1 cellular context compared by ENCODE assay signal in the genomic region with DNA sequence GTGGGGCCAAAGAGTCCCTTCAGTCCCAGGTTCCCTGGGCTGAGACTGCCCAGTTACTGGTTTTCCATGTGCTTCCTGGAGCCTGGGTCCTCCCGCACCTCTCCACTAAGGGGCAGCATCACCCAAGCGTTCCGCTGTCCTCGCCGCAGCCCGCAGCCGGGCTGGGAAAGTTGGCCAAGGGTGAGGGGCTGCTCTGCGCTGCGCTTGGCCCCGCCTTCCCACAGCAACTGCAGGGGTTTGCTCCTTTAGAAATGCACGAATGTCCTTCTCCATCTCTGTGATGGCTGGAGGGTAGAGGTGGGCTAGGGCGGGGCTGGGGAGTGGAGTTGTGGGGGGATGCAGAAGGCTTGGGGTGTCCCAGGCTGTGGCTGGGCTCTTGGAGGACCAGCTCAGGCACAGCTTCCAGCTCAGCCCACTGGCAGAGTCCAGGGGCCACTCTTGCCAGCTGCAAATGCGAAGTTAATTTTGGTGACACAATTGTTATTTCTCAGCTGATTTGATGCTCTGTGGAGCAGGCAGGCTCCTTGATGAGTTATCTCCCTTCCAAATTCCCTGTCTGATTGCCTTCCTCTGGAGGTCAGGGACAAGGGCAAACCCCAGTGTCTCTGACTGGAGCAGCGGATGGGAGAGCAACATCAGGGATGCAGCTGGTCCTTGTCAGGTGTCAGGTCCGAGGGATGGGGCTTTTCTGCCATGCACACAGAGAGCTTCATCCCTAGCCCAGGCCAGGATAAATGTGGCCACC.
TF ChIP-seq lines count a peak whose summit lies in the region.

No MANE protein-coding gene starts in this region.

TF ChIP-seq in HepG2, 621 proteins besides CTCF, POLR2A, EP300 and RAD21 (continued from another document and continues in another):
- TF ChIP-seq, protein P1, sequence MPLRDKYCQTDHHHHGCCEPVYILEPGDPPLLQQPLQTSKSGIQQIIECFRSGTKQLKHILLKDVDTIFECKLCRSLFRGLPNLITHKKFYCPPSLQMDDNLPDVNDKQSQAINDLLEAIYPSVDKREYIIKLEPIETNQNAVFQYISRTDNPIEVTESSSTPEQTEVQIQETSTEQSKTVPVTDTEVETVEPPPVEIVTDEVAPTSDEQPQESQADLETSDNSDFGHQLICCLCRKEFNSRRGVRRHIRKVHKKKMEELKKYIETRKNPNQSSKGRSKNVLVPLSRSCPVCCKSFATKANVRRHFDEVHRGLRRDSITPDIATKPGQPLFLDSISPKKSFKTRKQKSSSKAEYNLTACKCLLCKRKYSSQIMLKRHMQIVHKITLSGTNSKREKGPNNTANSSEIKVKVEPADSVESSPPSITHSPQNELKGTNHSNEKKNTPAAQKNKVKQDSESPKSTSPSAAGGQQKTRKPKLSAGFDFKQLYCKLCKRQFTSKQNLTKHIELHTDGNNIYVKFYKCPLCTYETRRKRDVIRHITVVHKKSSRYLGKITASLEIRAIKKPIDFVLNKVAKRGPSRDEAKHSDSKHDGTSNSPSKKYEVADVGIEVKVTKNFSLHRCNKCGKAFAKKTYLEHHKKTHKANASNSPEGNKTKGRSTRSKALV (CRISPR knock-in tag; IDR thresholded peaks at IDR 0.05), result no peak
- TF ChIP-seq ZNF619 (CRISPR knock-in tag; IDR thresholded peaks at IDR 0.05), result 0 out of 2 replicates have a peak, but pooled peaks have one; percentile 72
- no peak for TF ChIP-seq CHD2 (IDR thresholded peaks at IDR 0.05; ENCODE audit: low read depth, low read length)
- TF ChIP-seq, protein P2, sequence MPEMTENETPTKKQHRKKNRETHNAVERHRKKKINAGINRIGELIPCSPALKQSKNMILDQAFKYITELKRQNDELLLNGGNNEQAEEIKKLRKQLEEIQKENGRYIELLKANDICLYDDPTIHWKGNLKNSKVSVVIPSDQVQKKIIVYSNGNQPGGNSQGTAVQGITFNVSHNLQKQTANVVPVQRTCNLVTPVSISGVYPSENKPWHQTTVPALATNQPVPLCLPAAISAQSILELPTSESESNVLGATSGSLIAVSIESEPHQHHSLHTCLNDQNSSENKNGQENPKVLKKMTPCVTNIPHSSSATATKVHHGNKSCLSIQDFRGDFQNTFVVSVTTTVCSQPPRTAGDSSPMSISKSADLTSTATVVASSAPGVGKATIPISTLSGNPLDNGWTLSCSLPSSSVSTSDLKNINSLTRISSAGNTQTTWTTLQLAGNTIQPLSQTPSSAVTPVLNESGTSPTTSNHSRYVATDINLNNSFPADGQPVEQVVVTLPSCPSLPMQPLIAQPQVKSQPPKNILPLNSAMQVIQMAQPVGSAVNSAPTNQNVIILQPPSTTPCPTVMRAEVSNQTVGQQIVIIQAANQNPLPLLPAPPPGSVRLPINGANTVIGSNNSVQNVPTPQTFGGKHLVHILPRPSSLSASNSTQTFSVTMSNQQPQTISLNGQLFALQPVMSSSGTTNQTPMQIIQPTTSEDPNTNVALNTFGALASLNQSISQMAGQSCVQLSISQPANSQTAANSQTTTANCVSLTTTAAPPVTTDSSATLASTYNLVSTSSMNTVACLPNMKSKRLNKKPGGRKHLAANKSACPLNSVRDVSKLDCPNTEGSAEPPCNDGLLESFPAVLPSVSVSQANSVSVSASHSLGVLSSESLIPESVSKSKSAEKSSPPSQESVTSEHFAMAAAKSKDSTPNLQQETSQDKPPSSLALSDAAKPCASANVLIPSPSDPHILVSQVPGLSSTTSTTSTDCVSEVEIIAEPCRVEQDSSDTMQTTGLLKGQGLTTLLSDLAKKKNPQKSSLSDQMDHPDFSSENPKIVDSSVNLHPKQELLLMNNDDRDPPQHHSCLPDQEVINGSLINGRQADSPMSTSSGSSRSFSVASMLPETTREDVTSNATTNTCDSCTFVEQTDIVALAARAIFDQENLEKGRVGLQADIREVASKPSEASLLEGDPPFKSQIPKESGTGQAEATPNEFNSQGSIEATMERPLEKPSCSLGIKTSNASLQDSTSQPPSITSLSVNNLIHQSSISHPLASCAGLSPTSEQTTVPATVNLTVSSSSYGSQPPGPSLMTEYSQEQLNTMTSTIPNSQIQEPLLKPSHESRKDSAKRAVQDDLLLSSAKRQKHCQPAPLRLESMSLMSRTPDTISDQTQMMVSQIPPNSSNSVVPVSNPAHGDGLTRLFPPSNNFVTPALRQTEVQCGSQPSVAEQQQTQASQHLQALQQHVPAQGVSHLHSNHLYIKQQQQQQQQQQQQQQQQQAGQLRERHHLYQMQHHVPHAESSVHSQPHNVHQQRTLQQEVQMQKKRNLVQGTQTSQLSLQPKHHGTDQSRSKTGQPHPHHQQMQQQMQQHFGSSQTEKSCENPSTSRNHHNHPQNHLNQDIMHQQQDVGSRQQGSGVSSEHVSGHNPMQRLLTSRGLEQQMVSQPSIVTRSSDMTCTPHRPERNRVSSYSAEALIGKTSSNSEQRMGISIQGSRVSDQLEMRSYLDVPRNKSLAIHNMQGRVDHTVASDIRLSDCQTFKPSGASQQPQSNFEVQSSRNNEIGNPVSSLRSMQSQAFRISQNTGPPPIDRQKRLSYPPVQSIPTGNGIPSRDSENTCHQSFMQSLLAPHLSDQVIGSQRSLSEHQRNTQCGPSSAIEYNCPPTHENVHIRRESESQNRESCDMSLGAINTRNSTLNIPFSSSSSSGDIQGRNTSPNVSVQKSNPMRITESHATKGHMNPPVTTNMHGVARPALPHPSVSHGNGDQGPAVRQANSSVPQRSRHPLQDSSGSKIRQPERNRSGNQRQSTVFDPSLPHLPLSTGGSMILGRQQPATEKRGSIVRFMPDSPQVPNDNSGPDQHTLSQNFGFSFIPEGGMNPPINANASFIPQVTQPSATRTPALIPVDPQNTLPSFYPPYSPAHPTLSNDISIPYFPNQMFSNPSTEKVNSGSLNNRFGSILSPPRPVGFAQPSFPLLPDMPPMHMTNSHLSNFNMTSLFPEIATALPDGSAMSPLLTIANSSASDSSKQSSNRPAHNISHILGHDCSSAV (CRISPR knock-in tag; IDR thresholded peaks at IDR 0.05; ENCODE audit: borderline replicate concordance), result peak; percentile 91; the same call in 1 of the 2 replicates
- TF ChIP-seq ZNF407 (CRISPR knock-in tag; IDR thresholded peaks at IDR 0.05; ENCODE audit: not compliant biosample characterization), result peak; percentile 92
- no peak for TF ChIP-seq PRMT3 (CRISPR knock-in tag; IDR thresholded peaks at IDR 0.05; ENCODE audit: borderline replicate concordance, low read depth)
- no peak for TF ChIP-seq NONO (IDR thresholded peaks at IDR 0.05)
- TF ChIP-seq NONO (CRISPR knock-in tag; conservative IDR thresholded peaks at IDR 0.05), result peak; percentile 91
- no peak for TF ChIP-seq ZFP36L2 (CRISPR knock-in tag; IDR thresholded peaks at IDR 0.05)
- peak; percentile 69 for TF ChIP-seq HIVEP1 (CRISPR knock-in tag; IDR thresholded peaks at IDR 0.05)
- peak; percentile 95 for TF ChIP-seq KDM2A (CRISPR knock-in tag; IDR thresholded peaks at IDR 0.05; ENCODE audit: borderline replicate concordance, low read depth)
- no peak; the same call in 1 of the 2 replicates for TF ChIP-seq ZNF225 (CRISPR knock-in tag; IDR thresholded peaks at IDR 0.05)
- TF ChIP-seq ARNT2 (CRISPR knock-in tag; IDR thresholded peaks at IDR 0.05; ENCODE audit: low read depth), result peak; percentile 85
- no peak for TF ChIP-seq ZNF251 (CRISPR knock-in tag; IDR thresholded peaks at IDR 0.05)
- TF ChIP-seq ZFX (CRISPR knock-in tag; IDR thresholded peaks at IDR 0.05; ENCODE audit: low read depth), result 0 out of 2 replicates have a peak, but pooled peaks have one; percentile 16
- peak; percentile 12; the same call in 1 of the 2 replicates for TF ChIP-seq ZNF12 (CRISPR knock-in tag; IDR thresholded peaks at IDR 0.05)
- no peak for TF ChIP-seq CENPX (CRISPR knock-in tag; IDR thresholded peaks at IDR 0.05)
- TF ChIP-seq ZNF451 (CRISPR knock-in tag; IDR thresholded peaks at IDR 0.05), result peak; percentile 89; the same call in 1 of the 2 replicates
- TF ChIP-seq RBM39 (IDR thresholded peaks at IDR 0.05; ENCODE audit: low read depth, low read length, poor library complexity, severe bottlenecking), result no peak
- peak; percentile 33; the same call in 1 of the 2 replicates for TF ChIP-seq ZKSCAN8 (CRISPR knock-in tag; IDR thresholded peaks at IDR 0.05; ENCODE audit: borderline replicate concordance)
- TF ChIP-seq CHD4 (IDR thresholded peaks at IDR 0.05; ENCODE audit: borderline replicate concordance, low read length), result no peak
- TF ChIP-seq GTF3A (CRISPR knock-in tag; conservative IDR thresholded peaks at IDR 0.05), result no peak
- peak; percentile 72; the same call in 1 of the 2 replicates for TF ChIP-seq ZMYM4 (CRISPR knock-in tag; IDR thresholded peaks at IDR 0.05)
- peak; percentile 64 for TF ChIP-seq BORCS8-MEF2B (CRISPR knock-in tag; IDR thresholded peaks at IDR 0.05)
- TF ChIP-seq, protein P3, sequence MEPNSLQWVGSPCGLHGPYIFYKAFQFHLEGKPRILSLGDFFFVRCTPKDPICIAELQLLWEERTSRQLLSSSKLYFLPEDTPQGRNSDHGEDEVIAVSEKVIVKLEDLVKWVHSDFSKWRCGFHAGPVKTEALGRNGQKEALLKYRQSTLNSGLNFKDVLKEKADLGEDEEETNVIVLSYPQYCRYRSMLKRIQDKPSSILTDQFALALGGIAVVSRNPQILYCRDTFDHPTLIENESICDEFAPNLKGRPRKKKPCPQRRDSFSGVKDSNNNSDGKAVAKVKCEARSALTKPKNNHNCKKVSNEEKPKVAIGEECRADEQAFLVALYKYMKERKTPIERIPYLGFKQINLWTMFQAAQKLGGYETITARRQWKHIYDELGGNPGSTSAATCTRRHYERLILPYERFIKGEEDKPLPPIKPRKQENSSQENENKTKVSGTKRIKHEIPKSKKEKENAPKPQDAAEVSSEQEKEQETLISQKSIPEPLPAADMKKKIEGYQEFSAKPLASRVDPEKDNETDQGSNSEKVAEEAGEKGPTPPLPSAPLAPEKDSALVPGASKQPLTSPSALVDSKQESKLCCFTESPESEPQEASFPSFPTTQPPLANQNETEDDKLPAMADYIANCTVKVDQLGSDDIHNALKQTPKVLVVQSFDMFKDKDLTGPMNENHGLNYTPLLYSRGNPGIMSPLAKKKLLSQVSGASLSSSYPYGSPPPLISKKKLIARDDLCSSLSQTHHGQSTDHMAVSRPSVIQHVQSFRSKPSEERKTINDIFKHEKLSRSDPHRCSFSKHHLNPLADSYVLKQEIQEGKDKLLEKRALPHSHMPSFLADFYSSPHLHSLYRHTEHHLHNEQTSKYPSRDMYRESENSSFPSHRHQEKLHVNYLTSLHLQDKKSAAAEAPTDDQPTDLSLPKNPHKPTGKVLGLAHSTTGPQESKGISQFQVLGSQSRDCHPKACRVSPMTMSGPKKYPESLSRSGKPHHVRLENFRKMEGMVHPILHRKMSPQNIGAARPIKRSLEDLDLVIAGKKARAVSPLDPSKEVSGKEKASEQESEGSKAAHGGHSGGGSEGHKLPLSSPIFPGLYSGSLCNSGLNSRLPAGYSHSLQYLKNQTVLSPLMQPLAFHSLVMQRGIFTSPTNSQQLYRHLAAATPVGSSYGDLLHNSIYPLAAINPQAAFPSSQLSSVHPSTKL (CRISPR knock-in tag; IDR thresholded peaks at IDR 0.05), result peak; percentile 43; the same call in 1 of the 2 replicates
- TF ChIP-seq EZH2 (conservative IDR thresholded peaks at IDR 0.05; ENCODE audit: low read depth, low read length), result no peak
- TF ChIP-seq ARNT (IDR thresholded peaks at IDR 0.05), result no peak
- no peak for TF ChIP-seq POLR2G (IDR thresholded peaks at IDR 0.05; ENCODE audit: low read depth, low read length)
- 0 out of 2 replicates have a peak, but pooled peaks have one; percentile 56 for TF ChIP-seq TSC22D2 (CRISPR knock-in tag; IDR thresholded peaks at IDR 0.05; ENCODE audit: borderline replicate concordance)
- TF ChIP-seq CREB3 (CRISPR knock-in tag; IDR thresholded peaks at IDR 0.05), result no peak
